ENCODE assay signal across 8 cellular contexts in genomic region chr22:36180038-36180880, GRCh38. TPM values are rescaled to one million over a fixed set of nuclear protein-coding genes. Genes with fewer than 3 reads are reported as not detected.
DNase-seq lines count a peak whose midpoint lies in the region; ATAC-seq and TF ChIP-seq lines count a peak whose summit lies in the region.

No MANE protein-coding gene starts in this region.

- H3K4me3 Mint-ChIP-seq in CD14-positive monocyte (no peak overlapping the region), HFFc6 (no peak overlapping the region)

- H3K9me3 Mint-ChIP-seq in CD14-positive monocyte: peaks cover 0 to 3% (median 0%) of the 10 kb centered on the region in 7 donors
- no peaks in the 10 kb centered on the region for H3K9me3 Mint-ChIP-seq in HFFc6

- TF ChIP-seq CTCF in CD14-positive monocyte (IDR thresholded peaks at IDR 0.05) (peak; percentile 89), HFFc6 (IDR thresholded peaks at IDR 0.05) (peak; percentile 96), ovary (IDR thresholded peaks at IDR 0.05) (peak; percentile 52 to 70 (median 66)), tibial artery (IDR thresholded peaks at IDR 0.05) (peak; percentile 89 to 94)

- H3K36me3 ChIP-seq in SJSA1: no peaks in the 10 kb centered on the region
- H3K36me3 ChIP-seq in ovary: no peaks in the 10 kb centered on the region
- no peaks in the 10 kb centered on the region for H3K36me3 ChIP-seq in tibial artery

- H3K27ac ChIP-seq in SJSA1 (no peak overlapping the region), ovary (no peak overlapping the region), tibial artery (no peak overlapping the region)

- no peak overlapping the region for H3K4me3 ChIP-seq in SJSA1
- H3K4me3 ChIP-seq in ovary: no peak overlapping the region
- H3K4me3 ChIP-seq in tibial artery: no peak overlapping the region

- H3K27me3 Mint-ChIP-seq in CD14-positive monocyte (ENCODE audit: low read depth in 3 of 3) (peaks cover 0 to 2% (median 0%) of the 10 kb centered on the region in 3 donors), HFFc6 (ENCODE audit: insufficient read depth) (peaks cover 21% of the 10 kb centered on the region)

- TF ChIP-seq EP300 in ovary (IDR thresholded peaks at IDR 0.05): no peak

- intact Hi-C loops in CD14-positive monocyte (cut with micrococcal nuclease): loop anchor here in 1 of 2 donors (1.0 kb wide), 1 partner anchor 35 kb away; no protein-coding TSS in a partner anchor
- intact Hi-C loops in ovary (cut with DNase I): loop anchor here in 2 of 4 donors (5.0 kb wide), 2 partner anchors 33 to 38 kb away; no protein-coding TSS in a partner anchor
- intact Hi-C loops in tibial artery (cut with DNase I; ENCODE audit: low total_unique reads): loop anchor here (2.0 kb wide), 1 partner anchor 35 kb away; no protein-coding TSS in a partner anchor

- WGBS in ovary, 3 donors: 62 to 74% (median 65%) methylated on average over 22 of the region's 22 CpGs

- H3K4me1 ChIP-seq in SJSA1 (replicated peaks): no peaks in the 10 kb centered on the region
- no peaks in the 10 kb centered on the region for H3K4me1 ChIP-seq in ovary (ENCODE audit: insufficient read depth)
- peaks cover 0 to 3% (median 0%) of the 10 kb centered on the region in 4 donors for H3K4me1 ChIP-seq in tibial artery

- TF ChIP-seq POLR2A in ovary (IDR thresholded peaks at IDR 0.05): no peak

- H3K36me3 Mint-ChIP-seq in CD14-positive monocyte (no peaks in the 10 kb centered on the region), HFFc6 (ENCODE audit: low read depth) (no peaks in the 10 kb centered on the region)

- no peak for ATAC-seq in GM18498 (IDR thresholded peaks at IDR 0.05; ENCODE audit: unreplicated experiment)

- H3K9me3 ChIP-seq in SJSA1 (replicated peaks): no peaks in the 10 kb centered on the region
- no peaks in the 10 kb centered on the region for H3K9me3 ChIP-seq in ovary
- no peaks in the 10 kb centered on the region for H3K9me3 ChIP-seq in tibial artery

- peaks cover 14% of the 10 kb centered on the region for H3K4me1 Mint-ChIP-seq in CD14-positive monocyte
- H3K4me1 Mint-ChIP-seq in HFFc6 (ENCODE audit: low read depth): no peaks in the 10 kb centered on the region

- H3K27ac Mint-ChIP-seq in CD14-positive monocyte (no peak overlapping the region), HFFc6 (no peak overlapping the region)

- no peaks in the 10 kb centered on the region for H3K27me3 ChIP-seq in SJSA1 (replicated peaks)
- H3K27me3 ChIP-seq in ovary: no peaks in the 10 kb centered on the region
- no peaks in the 10 kb centered on the region for H3K27me3 ChIP-seq in tibial artery

- peak; percentile 82 for DNase-seq in CD14-positive monocyte (ENCODE audit: low spot score)
- peak; percentile 45 for DNase-seq in HFFc6
- DNase-seq in SJSA1 (ENCODE audit: low read depth in 1 of 2, low spot score in 2 of 2): peak; percentile 23 to 68
- DNase-seq in activated gamma-delta T cell treated with anti-CD3 and anti-CD28 coated beads, Interleukin-2, amount 50 U/mL, for 16 hours (ENCODE audit: low read depth): peak; percentile 84
- peak; percentile 80 for DNase-seq in germinal center (ENCODE audit: low spot score)
- peak; percentile 74 to 88 (median 87) for DNase-seq in ovary
- DNase-seq in tibial artery: peak; percentile 89 to 91

RNA-seq across cellular contexts. Expression of gene APOL3, which starts 19.7 kb away (rescaled TPM):
- 10 to 100 TPM; 39.9 to 61.3 TPM for polyA plus RNA-seq in CD14-positive monocyte
- 1 to 10 TPM; 1.0 to 2.3 (median 2.2) TPM for total RNA-seq in HFFc6 (2021; fragmentation: NEBNext Ultra II Directional; extraction: Animal tissue kit (Norgen Biotek cat#: 25700))
- total RNA-seq in SJSA1 (2014; rRNA removed; shearing (Covaris generic)): 2.6 and 4.7 TPM in 2 replicates
- total RNA-seq in ovary: 10 to 100 TPM; 15.4 to 23.0 (median 18.6) TPM
- polyA plus RNA-seq in ovary: 10 to 100 TPM; 19.6 to 62.1 TPM

RNA-seq across cellular contexts. Expression of gene APOL4, which starts 21.4 kb away (rescaled TPM):
- polyA plus RNA-seq in CD14-positive monocyte: 1 to 10 TPM in 1 of 2 donors, under 1 TPM in 1; 0.71 to 1.4 TPM
- not detected for total RNA-seq in HFFc6 (2021; fragmentation: NEBNext Ultra II Directional; extraction: Animal tissue kit (Norgen Biotek cat#: 25700))
- 0.08 TPM in 1 of 2 replicates, not detected in the other for total RNA-seq in SJSA1 (2014; rRNA removed; shearing (Covaris generic))
- total RNA-seq in ovary: 10 to 100 TPM in 3 of 7 donors, 1 to 10 TPM in 2, under 1 TPM in 2; 0.31 to 18.6 (median 7.3) TPM
- polyA plus RNA-seq in ovary: 1 to 10 TPM; 5.6 to 8.5 TPM

RNA-seq across cellular contexts. Expression of gene APOL2, which starts 59.1 kb away (rescaled TPM):
- polyA plus RNA-seq in CD14-positive monocyte (10 to 100 TPM; 12.6 to 13.2 TPM), ovary (10 to 100 TPM; 13.6 to 33.7 TPM)
- 10 to 100 TPM; 27.7 to 42.5 (median 38.5) TPM for total RNA-seq in HFFc6 (2021; fragmentation: NEBNext Ultra II Directional; extraction: Animal tissue kit (Norgen Biotek cat#: 25700))
- 23.8 and 29.3 TPM in 2 replicates for total RNA-seq in SJSA1 (2014; rRNA removed; shearing (Covaris generic))
- total RNA-seq in ovary: 10 to 100 TPM; 21.8 to 38.1 (median 28.2) TPM
